21 cellular contexts compared by ENCODE assay signal in genomic region chr9:123392802-123393201, GRCh38. TPM values are rescaled to one million over a fixed set of nuclear protein-coding genes. Genes with fewer than 3 reads are reported as not detected.
DNase-seq lines count a peak whose midpoint lies in the region; ATAC-seq, FAIRE-seq and TF ChIP-seq lines count a peak whose summit lies in the region.
"Had no signal": no experiment of that assay in that cellular context is flagged by ENCODE, and none has a peak within 500 bp of the region (broad histone marks: within the 10 kb centered on the region; RNA-seq: fewer than 3 reads in every experiment).

No MANE protein-coding gene starts in this region.

- H3K27ac ChIP-seq in SK-N-SH (ENCODE audit: low read depth in 2 of 2, low read length in 1 of 2) (no peak overlapping the region), K562 (ENCODE audit: extremely low read depth, low read depth, low read length) (no peak overlapping the region)
- H3K27ac ChIP-seq: 22Rv1; A549; BLaER1 treated with 17β-estradiol and CSF1 and Interleukin-3, amounts not matched to agents 10 nM and 100 nM; C4-2B had no signal

- H3K9ac ChIP-seq in SK-N-SH = no peak overlapping the region
- no peak overlapping the region for H3K9ac ChIP-seq in K562 (ENCODE audit: insufficient read depth in 1 of 2, low read depth in 2 of 2, low read length in 2 of 2)
- H3K9ac ChIP-seq: BLaER1 treated with 17β-estradiol and CSF1 and Interleukin-3, amounts not matched to agents 10 nM and 100 nM had no signal

- H3K27me3 ChIP-seq in SK-N-SH (ENCODE audit: insufficient read depth) (no peaks in the 10 kb centered on the region), K562 (ENCODE audit: control insufficient read depth in 2 of 2, insufficient read depth in 2 of 2, low read length in 2 of 2) (no peaks in the 10 kb centered on the region)
- H3K27me3 ChIP-seq: BLaER1 treated with 17β-estradiol and CSF1 and Interleukin-3, amounts not matched to agents 10 nM and 100 nM had no signal

- in situ Hi-C loops in K562 (cut with MboI) = no loop called here

- H2AFZ ChIP-seq in SK-N-SH (ENCODE audit: low read depth) (no peak overlapping the region), K562 (ENCODE audit: low read depth, low read length) (no peak overlapping the region)

- H3K4me1 ChIP-seq in SK-N-SH (ENCODE audit: control insufficient read depth in 1 of 2, insufficient read depth in 2 of 2, low read depth in 1 of 2, low read length in 1 of 2) (peaks cover 0 to 11% of the 10 kb centered on the region in 2 experiments; a peak in 1 of 4 replicates), K562 (replicated peaks in 1 of 2; ENCODE audit: control insufficient read depth in 2 of 2, insufficient read depth in 2 of 2, low read length in 2 of 2) (peaks cover 12 to 39% of the 10 kb centered on the region in 2 experiments; a peak in 4 of 5 replicates)
- H3K4me1 ChIP-seq: A549, Caco-2 had no signal

- no peak for DNase-seq in SK-N-SH
- no peak for DNase-seq in K562 (ENCODE audit: extremely low read depth in 1 of 4, low spot score in 3 of 4)
- DNase-seq in NCI-H2029 (lab: John Stamatoyannopoulos, UW) = no peak
- DNase-seq: AML-193; Caco-2; Calu3; CD4-positive, alpha-beta T cell; CD8-positive, alpha-beta T cell; DMS79 treated with DMSO at 0.1 percent for 48 hours; GF-D8 had no signal

- H3K9me2 ChIP-seq in SK-N-SH = no peaks in the 10 kb centered on the region

- no peak for TF ChIP-seq POLR2A in K562 (conservative IDR thresholded peaks at IDR 0.05)

- TF ChIP-seq CTCF in SK-N-SH (IDR thresholded peaks at IDR 0.05) = no peak
- TF ChIP-seq CTCF in K562 (IDR thresholded peaks at IDR 0.05 in 2 of 3, conservative IDR thresholded peaks at IDR 0.05 in 1 of 3; ENCODE audit: insufficient read depth in 2 of 3, low read depth in 1 of 3, low read length in 3 of 3) = no peak

- H3K79me2 ChIP-seq in SK-N-SH (ENCODE audit: insufficient read depth) (no peaks in the 10 kb centered on the region), K562 (ENCODE audit: control insufficient read depth, insufficient read depth, low read length) (no peaks in the 10 kb centered on the region)

- TF ChIP-seq RAD21 in SK-N-SH (IDR thresholded peaks at IDR 0.05; ENCODE audit: low read length) (no peak), K562 (CRISPR knock-in tag; conservative IDR thresholded peaks at IDR 0.05 in 1 of 2, IDR thresholded peaks at IDR 0.05 in 1 of 2) (no peak)

- intact Hi-C loops in K562 (cut with micrococcal nuclease) = no loop called here

- H3K4me2 ChIP-seq in SK-N-SH (no peak overlapping the region), K562 (ENCODE audit: insufficient read depth, low read length) (no peak overlapping the region)
- H3K4me2 ChIP-seq: A549; BLaER1 treated with 17β-estradiol and CSF1 and Interleukin-3, amounts not matched to agents 10 nM and 100 nM had no signal

- H4K20me1 ChIP-seq in SK-N-SH (ENCODE audit: insufficient read depth) = no peaks in the 10 kb centered on the region
- H4K20me1 ChIP-seq in K562 (replicated peaks; ENCODE audit: control insufficient read depth, insufficient read depth, low read length) = no peaks in the 10 kb centered on the region; the same call in 1 of the 2 replicates

- H3K36me3 ChIP-seq in SK-N-SH (replicated peaks in 1 of 2; ENCODE audit: control insufficient read depth in 1 of 2, insufficient read depth in 2 of 2, low read length in 1 of 2) (no peaks in the 10 kb centered on the region), K562 (ENCODE audit: control insufficient read depth, insufficient read depth, low read length) (no peaks in the 10 kb centered on the region)

- TF ChIP-seq EP300 in SK-N-SH (IDR thresholded peaks at IDR 0.05; ENCODE audit: borderline replicate concordance in 1 of 2, low read depth in 1 of 2, low read length in 1 of 2) (no peak), K562 (IDR thresholded peaks at IDR 0.05; ENCODE audit: low read length) (no peak)

- 95% methylated on average over 4 of the region's 4 CpGs for WGBS in SK-N-SH (ENCODE audit: low lambda C conversion rate)
- 86% methylated on average over 4 of the region's 4 CpGs for WGBS in K562 (ENCODE audit: insufficient coverage, low coverage, missing lambda C conversion rate)

- POLR2A ChIA-PET in SK-N-SH (lab: Yijun Ruan, JAX) (no interaction called here), K562 (lab: Yijun Ruan, JAX) (interaction anchor here (0.7 kb wide), 1 partner anchor 317 kb away, joined by 4 read pairs; no protein-coding TSS in a partner anchor)

- H3F3A ChIP-seq in SK-N-SH (replicated peaks; ENCODE audit: insufficient read depth) = no peaks in the 10 kb centered on the region

- no peak for FAIRE-seq in K562 (lab: Jason Lieb, UNC)
- FAIRE-seq: A549, D721Med, G401.6, GM12891, GM19239 had no signal

- ATAC-seq in SK-N-SH treated with all-trans-retinoic acid at 6 μM for 48 hours (no peak), K562 (no peak), HG02938 (IDR thresholded peaks at IDR 0.05; ENCODE audit: unreplicated experiment) (no peak)
- ATAC-seq: A549; CD8-positive, alpha-beta T cell had no signal

- no peaks in the 10 kb centered on the region for H3K9me1 ChIP-seq in K562 (ENCODE audit: control insufficient read depth, insufficient read depth, low read length)

- BruUV-seq in K562 (replicated peaks; lab: Mats Ljungman, UMichigan) = no TSS peak

- CTCF ChIA-PET in SK-N-SH (lab: Yijun Ruan, JAX) = interaction anchor here (1.2 to 20.5 kb wide), 2 partner anchors 40 to 648 kb away, joined by 3 to 331 read pairs; partner anchors contain the start of gene CRB2
- CTCF ChIA-PET in K562 (lab: Yijun Ruan, JAX; ENCODE audit: low intra/inter-chr PET ratio) = interaction anchor here (0.6 kb wide), 1 partner anchor 341 kb away, joined by 3 read pairs; no protein-coding TSS in a partner anchor

- no peak overlapping the region for H3K4me3 ChIP-seq in SK-N-SH (ENCODE audit: low read depth in 2 of 2, low read length in 1 of 2)
- H3K4me3 ChIP-seq in K562 = no peak overlapping the region
- H3K4me3 ChIP-seq: A549; BLaER1 treated with 17β-estradiol and CSF1 and Interleukin-3, amounts not matched to agents 10 nM and 100 nM had no signal

- no peaks in the 10 kb centered on the region for H3K9me3 ChIP-seq in SK-N-SH
- peaks cover 2% of the 10 kb centered on the region; the same call in 1 of the 2 replicates for H3K9me3 ChIP-seq in K562 (replicated peaks; ENCODE audit: control insufficient read depth, insufficient read depth, low read depth, low read length)
- H3K9me3 ChIP-seq: A549, Caco-2 had no signal

TF ChIP-seq in SK-N-SH, 30 proteins besides CTCF, POLR2A, EP300 and RAD21 (continues in another document):
- TF ChIP-seq ZBTB33 (IDR thresholded peaks at IDR 0.05; ENCODE audit: borderline replicate concordance, low read depth) = no peak
- TF ChIP-seq FOSL2 (IDR thresholded peaks at IDR 0.05; ENCODE audit: borderline replicate concordance, low read depth) = no peak

TF ChIP-seq in K562, 482 proteins besides CTCF, POLR2A, EP300 and RAD21:
- TF ChIP-seq GTF2F1 (IDR thresholded peaks at IDR 0.05; ENCODE audit: low read depth, low read length) (no peak), ZNF146 (CRISPR knock-in tag; IDR thresholded peaks at IDR 0.05; ENCODE audit: unreplicated experiment) (peak; percentile 27), ZNF347 (CRISPR knock-in tag; IDR thresholded peaks at IDR 0.05; ENCODE audit: low read depth) (no peak)

RNA-seq across cellular contexts. Expression of gene CRB2, which starts 36.8 kb away (rescaled TPM):
- polyA plus RNA-seq in SK-N-SH (2012; rRNA removed) (not detected in 2 replicates), K562 (2011; rRNA removed) (0.18 and 0.28 TPM in 2 replicates), K562 (2014; fragmentation: Illumina TruSeq; extraction: Trizol) (0.13 and 0.29 TPM in 2 replicates), K562 (2014; fragmentation: Nextera tagmentation; extraction: Ambion mirVana) (not detected), K562 (2014; rRNA removed) (0.43 and 0.44 TPM in 2 replicates)
- polyA plus RNA-seq in SK-N-SH (2012; cell fraction: cytosol; rRNA removed) = under 0.01 TPM in 2 replicates
- 0.02 and 0.05 TPM in 2 replicates for polyA plus RNA-seq in SK-N-SH (2012; cell fraction: nucleus; rRNA removed)
- 0.67 and 3.0 TPM in 2 replicates for total RNA-seq in K562 (2011; cell fraction: chromatin; rRNA removed; ENCODE audit: low replicate concordance)
- 2.5 and 3.2 TPM in 2 replicates for total RNA-seq in K562 (2011; cell fraction: nucleolus; rRNA removed)
- total RNA-seq in K562 (2011; cell fraction: nucleoplasm; rRNA removed) = 0.76 and 0.88 TPM in 2 replicates
- total RNA-seq in K562 (2014; rRNA removed) (0.53 and 0.64 TPM in 2 replicates), K562 (2014; rRNA removed; fragmentation: Illumina TruSeq; extraction: Trizol) (0.13 and 0.18 TPM in 2 replicates), K562 (2015; rRNA removed; fragmentation: Illumina TruSeq; extraction: Trizol) (0.25 and 0.38 TPM in 2 replicates), K562 (2021) (1.2 and 1.3 TPM in 2 replicates)
- polyA plus RNA-seq in K562 (2011; cell fraction: cytosol; rRNA removed) = 0.19 and 0.67 TPM in 2 replicates
- polyA plus RNA-seq in K562 (2011; cell fraction: nucleus; rRNA removed) = 1.3 and 2.9 TPM in 2 replicates
- polyA plus RNA-seq in K562 (2012) = 0.25 and 0.68 TPM in 2 replicates
- polyA minus RNA-seq in K562 (2011; rRNA and poly(A)+ RNA removed) = 0.24 and 0.91 TPM in 2 replicates
- 1.3 and 2.3 TPM in 2 replicates for polyA minus RNA-seq in K562 (2011; cell fraction: cytosol; rRNA and poly(A)+ RNA removed)
- polyA minus RNA-seq in K562 (2011; cell fraction: nucleus; rRNA and poly(A)+ RNA removed) = 1.1 and 1.2 TPM in 2 replicates
- total RNA-seq: Calu3; CD4-positive, alpha-beta T cell; CD8-positive, alpha-beta T cell had no signal
- polyA plus RNA-seq: BJ had no signal
